ENCODE assay signal across 37 cellular contexts in genomic region chr4:71497078-71497477, GRCh38.
"Had no signal": no experiment of that assay in that cellular context is flagged by ENCODE, and none has a peak within 500 bp of the region (broad histone marks: within the 10 kb centered on the region; RNA-seq: fewer than 3 reads in every experiment).

No MANE protein-coding gene starts in this region.

- FAIRE-seq: RCC 7860 had no signal

- H3K36me3 ChIP-seq: brain microvascular endothelial cell, colonic mucosa, MG63, WERI-Rb-1 had no signal

- H3K4me3 ChIP-seq: cardiac muscle cell, colonic mucosa, MG63 had no signal

- H3K27ac ChIP-seq: brain microvascular endothelial cell, cardiac muscle cell, colonic mucosa, RWPE1, WERI-Rb-1 had no signal

- H3K4me1 ChIP-seq: colonic mucosa had no signal

- H3K27me3 ChIP-seq: brain microvascular endothelial cell, cardiac muscle cell, colonic mucosa, MG63 had no signal

- ATAC-seq: activated CD8-positive, alpha-beta memory T cell treated with anti-CD3 and anti-CD28 coated beads, Interleukin-2, amount 10 ng/mL, durations not matched to agents 7 days and 5 days; Right ventricle myocardium inferior had no signal

- DNase-seq: activated CD4-positive, alpha-beta memory T cell treated with anti-CD3 and anti-CD28 coated beads, Interleukin-2, amount 10 ng/mL, durations not matched to agents 7 days and 5 days; activated CD4-positive, alpha-beta T cell treated with anti-CD3 and anti-CD28 coated beads for 1 hour; activated CD4-positive, alpha-beta T cell treated with anti-CD3 and anti-CD28 coated beads for 48 hours; activated CD4-positive, CD25-positive, alpha-beta regulatory T cell; activated CD8-positive, alpha-beta memory T cell treated with anti-CD3 and anti-CD28 coated beads for 24 hours; activated CD8-positive, alpha-beta memory T cell treated with anti-CD3 and anti-CD28 coated beads, Interleukin-2, amount 10 ng/mL, durations not matched to agents 7 days and 5 days; activated CD8-positive, alpha-beta memory T cell treated with anti-CD3 and anti-CD28 coated beads, Interleukin-2, amount 50 U/mL, for 48 hours; activated effector memory CD4-positive, alpha-beta T cell treated with Interleukin-2 at 50 U/mL for 16 hours; activated naive CD4-positive, alpha-beta T cell treated with anti-CD3 and anti-CD28 coated beads, Interleukin-2, amount 50 U/mL, for 16 hours; activated naive CD8-positive, alpha-beta T cell treated with anti-CD3 and anti-CD28 coated beads for 36 hours; activated T-cell treated with anti-CD3 and anti-CD28 coated beads, Interleukin-2, amount 50 U/mL, for 48 hours; amniotic stem cell; aorta; brain microvascular endothelial cell; colonic mucosa; Karpas-422; MG63; NCI-H1048; NCI-H1105 treated with DMSO at 0.1 percent for 48 hours; NCI-H1436; NCI-H1694; NCI-H1930; NCI-H2081 treated with DMSO at 0.1 percent for 48 hours; NCI-H226; NCI-H446 treated with DMSO at 0.1 percent for 48 hours; NCI-H69; NCI-H82; PC-3; SW 1271; T-helper 1 cell; T-helper 2 cell; T-helper 9 cell; WERI-Rb-1 had no signal

- H3K9me3 ChIP-seq: colonic mucosa, MG63 had no signal
